In the genomic region with DNA sequence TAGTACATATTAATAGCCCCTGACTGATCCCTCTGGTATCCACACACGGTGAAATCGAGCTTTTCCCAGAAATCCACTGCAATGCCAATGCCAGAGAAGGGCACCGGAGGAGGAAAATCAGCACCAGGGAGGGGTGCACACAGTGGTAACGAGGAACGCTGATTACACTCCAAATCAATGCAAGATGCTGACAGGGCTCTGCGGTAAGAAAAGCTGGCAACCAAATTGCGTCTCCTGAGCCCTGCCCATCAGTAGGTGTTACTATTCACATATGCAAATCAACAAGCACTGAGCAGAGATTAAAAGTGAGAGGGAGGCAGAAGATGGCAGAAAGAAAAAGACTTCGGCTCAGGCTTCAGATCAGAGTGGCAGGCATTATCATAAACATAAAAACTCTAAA, we compare ENCODE assay signal across 16 cellular contexts.
"Had no signal": no experiment of that assay in that cellular context is flagged by ENCODE, and none has a peak within 500 bp of the region (broad histone marks: within the 10 kb centered on the region; RNA-seq: fewer than 3 reads in every experiment).

No MANE protein-coding gene starts in this region.

- H3K4me1 ChIP-seq: colonic mucosa, gastrocnemius medialis, heart left ventricle, left ventricle myocardium inferior, pancreas had no signal

- H3K4me1 Mint-ChIP-seq: activated B cell treated with CpG ODN at 0.5 μM for 24 hours; activated CD4-positive, alpha-beta T cell treated with anti-CD3 and anti-CD28 coated beads, Interleukin-2, amount 10 ng/mL, durations not matched to agents 24 days and 14 days; activated naive CD8-positive, alpha-beta T cell treated with anti-CD3 and anti-CD28 coated beads, Interleukin-2, amount 50 U/mL, for 24 hours; central memory CD8-positive, alpha-beta T cell; naive B cell; stimulated activated naive B cell treated with anti-CD40 and anti-IgM and Interleukin-4, amounts not matched to agents 10 μg/mL and 1 μg/mL and 100 μg/mL, for 72 hours had no signal

- H3K4me3 Mint-ChIP-seq: activated B cell treated with CpG ODN at 0.5 μM for 24 hours; activated CD4-positive, alpha-beta T cell treated with anti-CD3 and anti-CD28 coated beads, Interleukin-2, amount 10 ng/mL, durations not matched to agents 24 days and 14 days; activated CD8-positive, alpha-beta T cell treated with anti-CD3 and anti-CD28 coated beads, Interleukin-2, amount 10 ng/mL, durations not matched to agents 7 days and 5 days; activated naive CD4-positive, alpha-beta T cell treated with anti-CD3 and anti-CD28 coated beads for 36 hours; activated naive CD8-positive, alpha-beta T cell treated with anti-CD3 and anti-CD28 coated beads, Interleukin-2, amount 50 U/mL, for 24 hours; activated T-cell treated with anti-CD3 and anti-CD28 coated beads, Interleukin-2, amount 50 U/mL, for 4 hours; central memory CD8-positive, alpha-beta T cell; naive B cell; stimulated activated naive B cell treated with anti-CD40 and anti-IgM and Interleukin-4, amounts not matched to agents 10 μg/mL and 1 μg/mL and 100 μg/mL, for 72 hours; T-helper 2 cell treated with Interferon-gamma antibody and Interleukin-4, amounts not matched to agents 5 μg/mL and 100 μg/mL, for 36 hours had no signal

- H3K27ac Mint-ChIP-seq: activated B cell treated with CpG ODN at 0.5 μM for 24 hours; activated CD4-positive, alpha-beta T cell treated with anti-CD3 and anti-CD28 coated beads, Interleukin-2, amount 10 ng/mL, durations not matched to agents 24 days and 14 days; activated CD8-positive, alpha-beta T cell treated with anti-CD3 and anti-CD28 coated beads, Interleukin-2, amount 10 ng/mL, durations not matched to agents 7 days and 5 days; activated naive CD4-positive, alpha-beta T cell treated with anti-CD3 and anti-CD28 coated beads for 36 hours; activated naive CD8-positive, alpha-beta T cell treated with anti-CD3 and anti-CD28 coated beads, Interleukin-2, amount 50 U/mL, for 24 hours; naive B cell; stimulated activated naive B cell treated with anti-CD40 and anti-IgM and Interleukin-4, amounts not matched to agents 10 μg/mL and 1 μg/mL and 100 μg/mL, for 72 hours; T-helper 2 cell treated with Interferon-gamma antibody and Interleukin-4, amounts not matched to agents 5 μg/mL and 100 μg/mL, for 36 hours had no signal

- H3K27me3 ChIP-seq: colonic mucosa, gastrocnemius medialis, pancreas had no signal

- ATAC-seq: activated CD8-positive, alpha-beta T cell treated with anti-CD3 and anti-CD28 coated beads, Interleukin-2, amount 10 ng/mL, durations not matched to agents 7 days and 5 days; activated naive CD8-positive, alpha-beta T cell treated with anti-CD3 and anti-CD28 coated beads, Interleukin-2, amount 50 U/mL, for 24 hours; activated T-cell treated with anti-CD3 and anti-CD28 coated beads, Interleukin-2, amount 50 U/mL, for 4 hours; gastrocnemius medialis; heart left ventricle; pancreas; stimulated activated naive B cell treated with anti-CD40 and anti-IgM and Interleukin-4, amounts not matched to agents 10 μg/mL and 1 μg/mL and 100 μg/mL, for 72 hours had no signal

- H3K4me3 ChIP-seq: colonic mucosa, gastrocnemius medialis, heart left ventricle, left ventricle myocardium inferior, pancreas had no signal

- DNase-seq: activated B cell treated with CpG ODN at 0.5 μM for 24 hours; activated CD4-positive, alpha-beta T cell treated with anti-CD3 and anti-CD28 coated beads, Interleukin-2, amount 10 ng/mL, durations not matched to agents 24 days and 14 days; activated CD8-positive, alpha-beta T cell treated with anti-CD3 and anti-CD28 coated beads, Interleukin-2, amount 10 ng/mL, durations not matched to agents 7 days and 5 days; activated naive CD4-positive, alpha-beta T cell treated with anti-CD3 and anti-CD28 coated beads for 36 hours; activated naive CD8-positive, alpha-beta T cell treated with anti-CD3 and anti-CD28 coated beads, Interleukin-2, amount 50 U/mL, for 24 hours; activated T-cell treated with anti-CD3 and anti-CD28 coated beads, Interleukin-2, amount 50 U/mL, for 4 hours; colonic mucosa; erythroblast; gastrocnemius medialis; heart left ventricle; left ventricle myocardium inferior; naive B cell; pancreas; stimulated activated naive B cell treated with anti-CD40 and anti-IgM and Interleukin-4, amounts not matched to agents 10 μg/mL and 1 μg/mL and 100 μg/mL, for 72 hours had no signal

- H3K27ac ChIP-seq: colonic mucosa, gastrocnemius medialis, heart left ventricle, left ventricle myocardium inferior, pancreas had no signal

- H3K9me3 ChIP-seq: colonic mucosa, gastrocnemius medialis, pancreas had no signal
